ENCODE assay signal across 16 cellular contexts in the genomic region with DNA sequence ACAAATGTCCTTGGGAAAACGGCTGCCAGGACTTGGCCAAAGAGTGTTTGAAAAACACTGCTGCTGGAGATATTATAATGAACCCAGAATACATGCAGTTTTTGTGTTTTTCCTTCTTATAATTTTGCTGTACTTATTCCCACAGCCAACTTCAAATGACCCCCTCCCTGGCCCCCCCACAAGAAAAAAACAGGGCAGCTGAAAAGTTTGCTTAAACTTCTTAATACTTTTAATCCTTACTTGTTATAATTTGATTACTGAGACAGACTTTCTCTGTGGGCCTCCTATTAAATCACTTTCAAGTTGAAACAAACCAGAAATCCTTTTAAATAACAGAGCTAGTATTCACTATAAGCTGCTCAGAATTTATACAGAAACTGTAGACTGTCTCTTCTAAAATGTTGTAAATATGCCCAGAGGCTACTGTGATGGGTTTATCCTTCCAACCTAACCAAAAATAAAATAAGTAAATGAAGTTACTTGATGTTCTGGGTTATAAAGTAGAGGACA.
"Had no signal": no experiment of that assay in that cellular context is flagged by ENCODE, and none has a peak within 500 bp of the region (broad histone marks: within the 10 kb centered on the region; RNA-seq: fewer than 3 reads in every experiment).

No MANE protein-coding gene starts in this region.

- H3K27me3 ChIP-seq: colonic mucosa, foreskin keratinocyte, right atrium auricular region had no signal

- H3K4me3 Mint-ChIP-seq: memory B cell; natural killer cell treated with Interleukin-12 subunit alpha and Interleukin-12 subunit beta and Interleukin-15 and Interleukin-18, amount 100 ng/mL, for 72 hours had no signal

- H3K36me3 Mint-ChIP-seq: memory B cell; natural killer cell treated with Interleukin-12 subunit alpha and Interleukin-12 subunit beta and Interleukin-15 and Interleukin-18, amount 100 ng/mL, for 72 hours had no signal

- ATAC-seq: foreskin keratinocyte; left cardiac atrium; lower lobe of right lung; natural killer cell treated with Interleukin-12 subunit alpha and Interleukin-12 subunit beta and Interleukin-15 and Interleukin-18, amount 100 ng/mL, for 72 hours had no signal

- H3K36me3 ChIP-seq: colonic mucosa, left ventricle myocardium inferior, lower lobe of right lung, right atrium auricular region had no signal

- H3K27me3 Mint-ChIP-seq: memory B cell; natural killer cell treated with Interleukin-12 subunit alpha and Interleukin-12 subunit beta and Interleukin-15 and Interleukin-18, amount 100 ng/mL, for 72 hours had no signal

- H3K9me3 ChIP-seq: colonic mucosa, lower lobe of right lung, right atrium auricular region had no signal

- DNase-seq: colonic mucosa; dermis blood vessel endothelial cell; erythroblast; foreskin keratinocyte; kidney; left cardiac atrium; left ventricle myocardium inferior; lower lobe of right lung; midbrain; small intestine; stimulated activated CD4-positive, alpha-beta T cell treated with anti-CD3 and anti-CD28 coated beads, Interleukin-2, amount 100 ng/mL, for 48 hours; stimulated activated naive CD4-positive, alpha-beta T cell treated with Interleukin-2 at 50 U/mL for 16 hours; trophoblast cell had no signal

- H3K4me1 Mint-ChIP-seq: memory B cell had no signal

- H3K4me3 ChIP-seq: colonic mucosa, left ventricle myocardium inferior, lower lobe of right lung, right atrium auricular region had no signal

- H3K27ac ChIP-seq: colonic mucosa, foreskin keratinocyte, left ventricle myocardium inferior, lower lobe of right lung, right atrium auricular region had no signal

- H3K27ac Mint-ChIP-seq: memory B cell; natural killer cell treated with Interleukin-12 subunit alpha and Interleukin-12 subunit beta and Interleukin-15 and Interleukin-18, amount 100 ng/mL, for 72 hours had no signal

- H3K9me3 Mint-ChIP-seq: memory B cell had no signal

- H3K4me1 ChIP-seq: colonic mucosa, foreskin keratinocyte, left ventricle myocardium inferior, lower lobe of right lung, right atrium auricular region had no signal
